27 cellular contexts compared by ENCODE assay signal in the genomic region with DNA sequence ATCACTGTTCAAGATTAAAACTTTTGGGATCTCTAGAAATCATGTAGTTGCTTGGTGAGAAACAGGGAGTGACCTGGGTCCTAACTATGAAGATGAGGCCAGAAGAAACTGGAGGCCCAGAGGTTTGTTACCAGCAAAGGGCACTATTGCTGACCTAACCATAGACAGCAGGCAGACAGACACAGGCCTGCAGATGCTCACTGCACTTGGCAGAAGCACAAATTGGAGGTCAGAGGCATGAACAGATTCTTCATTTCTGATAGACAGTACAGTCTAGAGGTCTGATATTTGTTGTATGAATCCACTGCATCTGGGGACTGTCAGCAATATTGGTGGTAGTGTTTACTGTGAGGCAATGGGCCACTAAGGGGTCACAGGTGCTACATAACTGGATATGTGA. TPM values are rescaled to one million over a fixed set of nuclear protein-coding genes. Genes with fewer than 3 reads are reported as not detected.
DNase-seq lines count a peak whose midpoint lies in the region; ATAC-seq and TF ChIP-seq lines count a peak whose summit lies in the region.
"Had no signal": no experiment of that assay in that cellular context is flagged by ENCODE, and none has a peak within 500 bp of the region (broad histone marks: within the 10 kb centered on the region; RNA-seq: fewer than 3 reads in every experiment).

No MANE protein-coding gene starts in this region.

- H3K4me3 ChIP-seq in GM23248, result no peak overlapping the region
- H3K4me3 ChIP-seq: HAP-1, heart left ventricle, left ventricle myocardium inferior had no signal

- peaks cover 29% of the 10 kb centered on the region for H4K20me1 ChIP-seq in GM23248 (ENCODE audit: insufficient read depth)

- CTCF ChIA-PET in MCF 10A (lab: Yijun Ruan, JAX), result interaction anchor here (0.8 to 0.9 kb wide), 2 partner anchors 23 to 53 kb away, joined by 3 to 7 read pairs; no protein-coding TSS in a partner anchor

- no peaks in the 10 kb centered on the region for H3K9me2 ChIP-seq in GM23248 (ENCODE audit: insufficient read depth)

- peak; percentile 49 for DNase-seq in GM23248
- no peak for DNase-seq in chondrocyte (ENCODE audit: low spot score)
- no peak for DNase-seq in neural crest cell (ENCODE audit: low read depth, low spot score)
- DNase-seq in stimulated activated effector memory CD8-positive, alpha-beta T cell treated with anti-CD3 and anti-CD28 coated beads, Interleukin-12 subunit alpha, Interleukin-12 subunit beta, amount 100 ng/mL, for 72 hours (ENCODE audit: low spot score in 2 of 2), result no peak
- DNase-seq in SHP77 treated with DMSO at 0.1 percent for 48 hours (lab: John Stamatoyannopoulos, UW), result no peak
- DNase-seq in immature natural killer cell, result no peak
- DNase-seq in MCF 10A (ENCODE audit: unreplicated experiment), result no peak
- no peak for DNase-seq in activated CD4-positive, alpha-beta T cell treated with anti-CD3 and anti-CD28 coated beads for 48 hours
- DNase-seq: ACHN; activated B cell treated with CpG ODN at 0.5 μM for 24 hours; activated CD4-positive, alpha-beta memory T cell treated with anti-CD3 and anti-CD28 coated beads, Interleukin-2, amount 10 ng/mL, durations not matched to agents 7 days and 5 days; activated gamma-delta T cell; cortex of kidney; heart left ventricle; KBM-7; left ventricle myocardium inferior; NCI-H1436 treated with DMSO at 0.1 percent for 48 hours; NCI-H510A treated with DMSO at 0.1 percent for 48 hours; retina; RPMI8226; stimulated activated CD4-positive, alpha-beta T cell treated with anti-CD3 and anti-CD28 coated beads, Interleukin-12 subunit alpha, Interleukin-12 subunit beta, amount 100 ng/mL, for 4 hours; stimulated activated CD4-positive, alpha-beta T cell treated with anti-CD3 and anti-CD28 coated beads, Interleukin-4, amount 100 ng/mL, for 4 hours had no signal

- H3F3A ChIP-seq in GM23248 (ENCODE audit: insufficient read depth), result peaks cover 92% of the 10 kb centered on the region

- peaks cover 78% of the 10 kb centered on the region for H3K4me1 ChIP-seq in GM23248 (ENCODE audit: insufficient read depth)

- H3K27me3 Mint-ChIP-seq in chondrocyte (ENCODE audit: low read depth) (no peaks in the 10 kb centered on the region), neural crest cell (ENCODE audit: low read depth) (no peaks in the 10 kb centered on the region), immature natural killer cell (ENCODE audit: low read depth in 3 of 3) (peaks cover 0 to 4% (median 3%) of the 10 kb centered on the region in 3 donors), MCF 10A (ENCODE audit: insufficient read depth, unreplicated experiment) (no peaks in the 10 kb centered on the region)
- H3K27me3 Mint-ChIP-seq: type B pancreatic cell had no signal

- POLR2A ChIA-PET in MCF 10A (lab: Yijun Ruan, JAX), result interaction anchor here (0.5 to 5.1 kb wide), 7 partner anchors 9 to 806 kb away, joined by 3 to 52 read pairs (median 3); no protein-coding TSS in a partner anchor

- intact Hi-C loops in MCF 10A (cut with micrococcal nuclease), result no loop called here

- H3K9ac ChIP-seq in GM23248, result 0 out of 2 replicates have a peak overlapping the region, but pooled peaks have one; percentile 6

- H3K36me3 ChIP-seq in GM23248 (ENCODE audit: low read depth), result peaks cover 35% of the 10 kb centered on the region
- H3K36me3 ChIP-seq: HAP-1, heart left ventricle, left ventricle myocardium inferior had no signal

- peak overlapping the region; percentile 55 for H3K27ac Mint-ChIP-seq in chondrocyte (ENCODE audit: unreplicated experiment)
- peak overlapping the region; percentile 87 for H3K27ac Mint-ChIP-seq in neural crest cell (ENCODE audit: unreplicated experiment)
- no peak overlapping the region for H3K27ac Mint-ChIP-seq in stimulated activated effector memory CD8-positive, alpha-beta T cell treated with anti-CD3 and anti-CD28 coated beads, Interleukin-12 subunit alpha, Interleukin-12 subunit beta, amount 100 ng/mL, for 72 hours
- H3K27ac Mint-ChIP-seq in immature natural killer cell, result no peak overlapping the region
- no peak overlapping the region for H3K27ac Mint-ChIP-seq in MCF 10A (ENCODE audit: low read depth, unreplicated experiment)
- H3K27ac Mint-ChIP-seq: activated B cell treated with CpG ODN at 0.5 μM for 24 hours; activated CD4-positive, alpha-beta memory T cell treated with anti-CD3 and anti-CD28 coated beads, Interleukin-2, amount 10 ng/mL, durations not matched to agents 7 days and 5 days; stimulated activated naive CD8-positive, alpha-beta T cell treated with anti-CD3 and anti-CD28 coated beads, Interleukin-15, Interleukin-2, amounts not matched to agents 100 ng/mL and 50 ng/mL, for 24 hours; type B pancreatic cell had no signal

- peaks cover 15% of the 10 kb centered on the region for H3K36me3 Mint-ChIP-seq in chondrocyte (ENCODE audit: low read depth)
- H3K36me3 Mint-ChIP-seq in neural crest cell (ENCODE audit: low read depth), result no peaks in the 10 kb centered on the region
- H3K36me3 Mint-ChIP-seq in stimulated activated effector memory CD8-positive, alpha-beta T cell treated with anti-CD3 and anti-CD28 coated beads, Interleukin-12 subunit alpha, Interleukin-12 subunit beta, amount 100 ng/mL, for 72 hours, result no peaks in the 10 kb centered on the region
- no peaks in the 10 kb centered on the region for H3K36me3 Mint-ChIP-seq in immature natural killer cell
- H3K36me3 Mint-ChIP-seq in MCF 10A (ENCODE audit: insufficient read depth, unreplicated experiment), result no peaks in the 10 kb centered on the region
- H3K36me3 Mint-ChIP-seq: type B pancreatic cell had no signal

- H2AFZ ChIP-seq in GM23248, result no peak overlapping the region

- no TSS peak for BruUV-seq in MCF 10A (replicated peaks; lab: Mats Ljungman, UMichigan)

- H3K4me3 Mint-ChIP-seq in chondrocyte (ENCODE audit: unreplicated experiment) (no peak overlapping the region), neural crest cell (no peak overlapping the region), immature natural killer cell (no peak overlapping the region), MCF 10A (ENCODE audit: unreplicated experiment) (no peak overlapping the region)
- H3K4me3 Mint-ChIP-seq in stimulated activated effector memory CD8-positive, alpha-beta T cell treated with anti-CD3 and anti-CD28 coated beads, Interleukin-12 subunit alpha, Interleukin-12 subunit beta, amount 100 ng/mL, for 72 hours, result no peak overlapping the region
- H3K4me3 Mint-ChIP-seq: activated B cell treated with CpG ODN at 0.5 μM for 24 hours; activated CD4-positive, alpha-beta memory T cell treated with anti-CD3 and anti-CD28 coated beads, Interleukin-2, amount 10 ng/mL, durations not matched to agents 7 days and 5 days; stimulated activated naive CD8-positive, alpha-beta T cell treated with anti-CD3 and anti-CD28 coated beads, Interleukin-15, Interleukin-2, amounts not matched to agents 100 ng/mL and 50 ng/mL, for 24 hours; type B pancreatic cell had no signal

- H3K27me3 ChIP-seq in GM23248 (replicated peaks; ENCODE audit: insufficient read depth), result no peaks in the 10 kb centered on the region
- H3K27me3 ChIP-seq: heart left ventricle had no signal

- peaks cover 100% of the 10 kb centered on the region for H3K79me2 ChIP-seq in GM23248 (ENCODE audit: insufficient read depth)

- no peaks in the 10 kb centered on the region for H3K9me3 ChIP-seq in GM23248 (ENCODE audit: low read depth)
- H3K9me3 ChIP-seq: HAP-1, heart left ventricle, left ventricle myocardium inferior had no signal

- peaks cover 3% of the 10 kb centered on the region for H3K9me3 Mint-ChIP-seq in chondrocyte (ENCODE audit: low read depth)
- H3K9me3 Mint-ChIP-seq in neural crest cell, result peaks cover 4% of the 10 kb centered on the region
- H3K9me3 Mint-ChIP-seq in stimulated activated effector memory CD8-positive, alpha-beta T cell treated with anti-CD3 and anti-CD28 coated beads, Interleukin-12 subunit alpha, Interleukin-12 subunit beta, amount 100 ng/mL, for 72 hours, result peaks cover 4% of the 10 kb centered on the region
- H3K9me3 Mint-ChIP-seq in immature natural killer cell, result peaks cover 0 to 8% (median 0%) of the 10 kb centered on the region in 6 donors
- no peaks in the 10 kb centered on the region for H3K9me3 Mint-ChIP-seq in MCF 10A (ENCODE audit: unreplicated experiment)
- H3K9me3 Mint-ChIP-seq: activated CD4-positive, alpha-beta memory T cell treated with anti-CD3 and anti-CD28 coated beads, Interleukin-2, amount 10 ng/mL, durations not matched to agents 7 days and 5 days; stimulated activated naive CD8-positive, alpha-beta T cell treated with anti-CD3 and anti-CD28 coated beads, Interleukin-15, Interleukin-2, amounts not matched to agents 100 ng/mL and 50 ng/mL, for 24 hours had no signal

- ATAC-seq in stimulated activated effector memory CD8-positive, alpha-beta T cell treated with anti-CD3 and anti-CD28 coated beads, Interleukin-12 subunit alpha, Interleukin-12 subunit beta, amount 100 ng/mL, for 72 hours, result peak; percentile 36

- peak overlapping the region; percentile 55 for H3K27ac ChIP-seq in GM23248
- H3K27ac ChIP-seq: C4-2B, left ventricle myocardium inferior had no signal

- peaks cover 90% of the 10 kb centered on the region for H3K4me1 Mint-ChIP-seq in chondrocyte (ENCODE audit: low read depth)
- peaks cover 25% of the 10 kb centered on the region for H3K4me1 Mint-ChIP-seq in neural crest cell
- H3K4me1 Mint-ChIP-seq in stimulated activated effector memory CD8-positive, alpha-beta T cell treated with anti-CD3 and anti-CD28 coated beads, Interleukin-12 subunit alpha, Interleukin-12 subunit beta, amount 100 ng/mL, for 72 hours, result no peaks in the 10 kb centered on the region
- H3K4me1 Mint-ChIP-seq in immature natural killer cell, result no peaks in the 10 kb centered on the region
- H3K4me1 Mint-ChIP-seq in MCF 10A (ENCODE audit: insufficient read depth, unreplicated experiment), result peaks cover 25% of the 10 kb centered on the region
- H3K4me1 Mint-ChIP-seq: activated B cell treated with CpG ODN at 0.5 μM for 24 hours; activated CD4-positive, alpha-beta memory T cell treated with anti-CD3 and anti-CD28 coated beads, Interleukin-2, amount 10 ng/mL, durations not matched to agents 7 days and 5 days had no signal

- in situ Hi-C loops in GM23248 (cut with MboI), result no loop called here

- TF ChIP-seq CTCF in chondrocyte (IDR thresholded peaks at IDR 0.05), result no peak
- no peak for TF ChIP-seq CTCF in neural crest cell (conservative IDR thresholded peaks at IDR 0.05)
- TF ChIP-seq CTCF in MCF 10A (IDR thresholded peaks at IDR 0.05; ENCODE audit: unreplicated experiment), result no peak

- H3K4me2 ChIP-seq in GM23248 (ENCODE audit: unreplicated experiment), result peak overlapping the region; percentile 63

RNA-seq across cellular contexts. Expression of gene CCN1, which starts 27.1 kb away (rescaled TPM):
- 93.5 and 106 TPM in 2 replicates for total RNA-seq in GM23248 (2014; rRNA removed; shearing (Covaris generic))
- polyA plus RNA-seq in GM23248 (2016; fragmentation: Nextera tagmentation; extraction: Ambion mirVana) (930 and 943 TPM in 2 replicates), immature natural killer cell (not detected)
- total RNA-seq in chondrocyte (523 to 556 TPM (median 539 TPM) in 3 replicates), neural crest cell (12.3 and 13.5 TPM in 2 replicates), MCF 10A (2022) (37.3 and 90.2 TPM in 2 replicates)
- total RNA-seq: activated B cell treated with CpG ODN at 0.5 μM for 24 hours; activated CD4-positive, alpha-beta memory T cell treated with anti-CD3 and anti-CD28 coated beads, Interleukin-2, amount 10 ng/mL, durations not matched to agents 7 days and 5 days; mononuclear cell had no signal

Comparison
In these comparisons a context has a peak if more than half of its experiments do, and no peak if none do; other contexts are left out.
1. H3K27ac Mint-ChIP-seq: peak in chondrocyte (single experiment) and neural crest cell (single experiment); none in stimulated activated effector memory CD8-positive, alpha-beta T cell treated with anti-CD3 and anti-CD28 coated beads, Interleukin-12 subunit alpha, Interleukin-12 subunit beta, amount 100 ng/mL, for 72 hours (single experiment), immature natural killer cell (0 of 6) and MCF 10A (single experiment).